ENCODE assay signal across 8 cellular contexts in genomic region chr3:136862953-136863352, GRCh38. TPM values are rescaled to one million over a fixed set of nuclear protein-coding genes. Genes with fewer than 3 reads are reported as not detected.
DNase-seq lines count a peak whose midpoint lies in the region; ATAC-seq and TF ChIP-seq lines count a peak whose summit lies in the region.

No MANE protein-coding gene starts in this region.

- H3K4me3 Mint-ChIP-seq in activated naive CD4-positive, alpha-beta T cell treated with anti-CD3 and anti-CD28 coated beads, Interleukin-2, amount 10 ng/mL, durations not matched to agents 7 days and 5 days = peak overlapping the region; percentile 85
- peak overlapping the region; percentile 97 for H3K4me3 Mint-ChIP-seq in activated naive CD8-positive, alpha-beta T cell treated with anti-CD3 and anti-CD28 coated beads, Interleukin-2, amount 10 ng/mL, durations not matched to agents 7 days and 5 days
- peak overlapping the region; percentile 91 for H3K4me3 Mint-ChIP-seq in type B pancreatic cell

- TF ChIP-seq CTCF in right lobe of liver (IDR thresholded peaks at IDR 0.05) (no peak), type B pancreatic cell (conservative IDR thresholded peaks at IDR 0.05) (no peak)

- no peaks in the 10 kb centered on the region for H3K27me3 ChIP-seq in right lobe of liver

- H3K27me3 Mint-ChIP-seq in activated naive CD4-positive, alpha-beta T cell treated with anti-CD3 and anti-CD28 coated beads, Interleukin-2, amount 10 ng/mL, durations not matched to agents 7 days and 5 days = peaks cover 3% of the 10 kb centered on the region
- no peaks in the 10 kb centered on the region for H3K27me3 Mint-ChIP-seq in activated naive CD8-positive, alpha-beta T cell treated with anti-CD3 and anti-CD28 coated beads, Interleukin-2, amount 10 ng/mL, durations not matched to agents 7 days and 5 days
- no peaks in the 10 kb centered on the region for H3K27me3 Mint-ChIP-seq in type B pancreatic cell

- no peaks in the 10 kb centered on the region for H3K9me3 Mint-ChIP-seq in activated naive CD4-positive, alpha-beta T cell treated with anti-CD3 and anti-CD28 coated beads, Interleukin-2, amount 10 ng/mL, durations not matched to agents 7 days and 5 days
- no peaks in the 10 kb centered on the region for H3K9me3 Mint-ChIP-seq in activated naive CD8-positive, alpha-beta T cell treated with anti-CD3 and anti-CD28 coated beads, Interleukin-2, amount 10 ng/mL, durations not matched to agents 7 days and 5 days
- no peaks in the 10 kb centered on the region for H3K9me3 Mint-ChIP-seq in type B pancreatic cell

- H3K4me1 Mint-ChIP-seq in activated naive CD4-positive, alpha-beta T cell treated with anti-CD3 and anti-CD28 coated beads, Interleukin-2, amount 10 ng/mL, durations not matched to agents 7 days and 5 days = peaks cover 58% of the 10 kb centered on the region
- peaks cover 44% of the 10 kb centered on the region for H3K4me1 Mint-ChIP-seq in activated naive CD8-positive, alpha-beta T cell treated with anti-CD3 and anti-CD28 coated beads, Interleukin-2, amount 10 ng/mL, durations not matched to agents 7 days and 5 days
- peaks cover 27% of the 10 kb centered on the region for H3K4me1 Mint-ChIP-seq in type B pancreatic cell (ENCODE audit: unreplicated experiment)

- POLR2A ChIA-PET in activated naive CD8-positive, alpha-beta T cell treated with anti-CD3 and anti-CD28 coated beads, Interleukin-2, amount 10 ng/mL, durations not matched to agents 7 days and 5 days (lab: Charles Lee) = interaction anchor here (0.9 to 4.4 kb wide), 7 partner anchors 19 to 666 kb away, joined by 3 to 61 read pairs (median 4); partner anchors contain the start of genes MSL2 and STAG1

- H3K27ac Mint-ChIP-seq in activated naive CD4-positive, alpha-beta T cell treated with anti-CD3 and anti-CD28 coated beads, Interleukin-2, amount 10 ng/mL, durations not matched to agents 7 days and 5 days = peak overlapping the region; percentile 99
- peak overlapping the region; percentile 97 for H3K27ac Mint-ChIP-seq in activated naive CD8-positive, alpha-beta T cell treated with anti-CD3 and anti-CD28 coated beads, Interleukin-2, amount 10 ng/mL, durations not matched to agents 7 days and 5 days
- peak overlapping the region; percentile 95 for H3K27ac Mint-ChIP-seq in type B pancreatic cell

- 0% methylated on average over 12 of the region's 12 CpGs for WGBS in right lobe of liver (ENCODE audit: insufficient coverage, low coverage, low lambda C conversion rate, missing lambda C conversion rate)

- intact Hi-C loops in right lobe of liver (cut with DNase I) = no loop called here
- intact Hi-C loops in left colon (cut with DNase I, micrococcal nuclease) = no loop called here

- no peak for ATAC-seq in activated naive CD8-positive, alpha-beta T cell treated with anti-CD3 and anti-CD28 coated beads, Interleukin-2, amount 10 ng/mL, durations not matched to agents 7 days and 5 days (ENCODE audit: low read depth)
- no peak for ATAC-seq in right lobe of liver
- ATAC-seq in HG03045 (IDR thresholded peaks at IDR 0.05; ENCODE audit: unreplicated experiment) = no peak
- ATAC-seq in left colon = no peak

- H3K4me3 ChIP-seq in right lobe of liver = peak overlapping the region; percentile 78 to 90 (median 88)

- peak overlapping the region; percentile 95 to 99 (median 98) for H3K27ac ChIP-seq in right lobe of liver

- H3K36me3 Mint-ChIP-seq in activated naive CD4-positive, alpha-beta T cell treated with anti-CD3 and anti-CD28 coated beads, Interleukin-2, amount 10 ng/mL, durations not matched to agents 7 days and 5 days = peaks cover 21% of the 10 kb centered on the region
- peaks cover 25% of the 10 kb centered on the region for H3K36me3 Mint-ChIP-seq in activated naive CD8-positive, alpha-beta T cell treated with anti-CD3 and anti-CD28 coated beads, Interleukin-2, amount 10 ng/mL, durations not matched to agents 7 days and 5 days
- H3K36me3 Mint-ChIP-seq in type B pancreatic cell = peaks cover 9% of the 10 kb centered on the region

- TF ChIP-seq POLR2A in right lobe of liver (IDR thresholded peaks at IDR 0.05) = no peak

- H3K9me3 ChIP-seq in right lobe of liver = no peaks in the 10 kb centered on the region

- no peaks in the 10 kb centered on the region for H3K36me3 ChIP-seq in right lobe of liver

- no peak for DNase-seq in activated naive CD4-positive, alpha-beta T cell treated with anti-CD3 and anti-CD28 coated beads, Interleukin-2, amount 10 ng/mL, durations not matched to agents 7 days and 5 days
- DNase-seq in activated naive CD4-positive, alpha-beta T cell treated with anti-CD3 and anti-CD28 coated beads, Interleukin-2, amount 50 U/mL, for 16 hours = no peak
- DNase-seq in activated naive CD8-positive, alpha-beta T cell treated with anti-CD3 and anti-CD28 coated beads, Interleukin-2, amount 10 ng/mL, durations not matched to agents 7 days and 5 days = no peak
- DNase-seq in right lobe of liver (no peak), type B pancreatic cell (ENCODE audit: extremely low spot score, unreplicated experiment) (no peak), hypothalamus (lab: John Stamatoyannopoulos, UW) (no peak), left colon (no peak)

- CTCF ChIA-PET in activated naive CD4-positive, alpha-beta T cell treated with anti-CD3 and anti-CD28 coated beads, Interleukin-2, amount 10 ng/mL, durations not matched to agents 7 days and 5 days (lab: Charles Lee) = interaction anchor here (1.0 to 4.3 kb wide), 3 partner anchors 40 to 151 kb away, joined by 3 to 24 read pairs (median 5); partner anchors contain the start of gene STAG1

- H3K4me1 ChIP-seq in right lobe of liver = peaks cover 0 to 13% (median 2%) of the 10 kb centered on the region in 4 donors

RNA-seq across cellular contexts. Expression of gene NCK1, which starts 0.9 kb away (rescaled TPM):
- total RNA-seq in activated naive CD8-positive, alpha-beta T cell treated with anti-CD3 and anti-CD28 coated beads, Interleukin-2, amount 10 ng/mL, durations not matched to agents 7 days and 5 days = 10 to 100 TPM; 37.2 to 42.2 TPM
- 10 to 100 TPM; 21.4 to 27.0 (median 23.7) TPM for total RNA-seq in right lobe of liver
- 24.3 and 28.6 TPM in 2 replicates for total RNA-seq in type B pancreatic cell (ENCODE audit: low replicate concordance)
- total RNA-seq in left colon = 10 to 100 TPM; 51.5 to 58.2 TPM

RNA-seq across cellular contexts. Expression of gene SLC35G2, which starts 44.0 kb away (rescaled TPM):
- under 1 TPM; 0.19 to 0.28 TPM for total RNA-seq in activated naive CD8-positive, alpha-beta T cell treated with anti-CD3 and anti-CD28 coated beads, Interleukin-2, amount 10 ng/mL, durations not matched to agents 7 days and 5 days
- total RNA-seq in right lobe of liver (1 to 10 TPM in 3 of 6 experiments, under 1 TPM in 3; 0.51 to 2.7 (median 1.7) TPM), type B pancreatic cell (ENCODE audit: low replicate concordance) (3.7 and 5.8 TPM in 2 replicates), left colon (under 1 TPM; 0.84 to 0.98 TPM)
